16 cellular contexts compared by ENCODE assay signal in genomic region chr1:214670098-214670497, GRCh38.
A peak's percentile ranks its signal among the peaks of the same experiment; 100 is the strongest.
DNase-seq lines count a peak whose midpoint lies in the region; ATAC-seq, FAIRE-seq and TF ChIP-seq lines count a peak whose summit lies in the region.
"Had no signal": no experiment of that assay in that cellular context is flagged by ENCODE, and none has a peak within 500 bp of the region (broad histone marks: within the 10 kb centered on the region; RNA-seq: fewer than 3 reads in every experiment).

No MANE protein-coding gene starts in this region.

- DNase-seq in SK-N-SH (peak; percentile 45), cardiac fibroblast (ENCODE audit: low read depth in 2 of 2) (peak; percentile 52 to 91), kidney (peak; percentile 78), tibial nerve (ENCODE audit: low spot score in 2 of 2) (peak; percentile 76 to 81), HEK293T (ENCODE audit: extremely low spot score) (no peak), NCI-H526 treated with DMSO at 0.1 percent for 48 hours (lab: John Stamatoyannopoulos, UW) (no peak), HT-29 (ENCODE audit: low spot score) (no peak)
- DNase-seq: ACHN; activated B cell treated with CpG ODN at 0.5 μM for 24 hours; DMS79; Karpas-422; NCI-H510A treated with DMSO at 0.1 percent for 48 hours; stimulated activated CD4-positive, alpha-beta T cell treated with anti-CD3 and anti-CD28 coated beads, Interleukin-12 subunit alpha, Interleukin-12 subunit beta, amount 100 ng/mL, for 4 hours; upper lobe of right lung had no signal

- POLR2A ChIA-PET in SK-N-SH (lab: Yijun Ruan, JAX) (no interaction called here), HEK293T (lab: Yijun Ruan, JAX) (no interaction called here)

- H3K36me3 ChIP-seq in SK-N-SH (replicated peaks in 1 of 2; ENCODE audit: control insufficient read depth in 1 of 2, insufficient read depth in 2 of 2, low read length in 1 of 2): peaks cover 13 to 21% of the 10 kb centered on the region in 2 experiments
- no peaks in the 10 kb centered on the region for H3K36me3 ChIP-seq in kidney (ENCODE audit: control insufficient read depth in 1 of 2, insufficient read depth in 2 of 2, low read length in 2 of 2)
- no peaks in the 10 kb centered on the region for H3K36me3 ChIP-seq in tibial nerve
- H3K36me3 ChIP-seq: ascending aorta, upper lobe of right lung had no signal

- no peak overlapping the region for H3K4me2 ChIP-seq in SK-N-SH

- TF ChIP-seq RAD21 in SK-N-SH (IDR thresholded peaks at IDR 0.05; ENCODE audit: low read length): no peak

- H3K79me2 ChIP-seq in SK-N-SH (ENCODE audit: insufficient read depth): no peaks in the 10 kb centered on the region

- TF ChIP-seq CTCF in SK-N-SH (IDR thresholded peaks at IDR 0.05) (no peak), cardiac fibroblast (IDR thresholded peaks at IDR 0.05; ENCODE audit: low read depth, low read length) (no peak), kidney (IDR thresholded peaks at IDR 0.05; ENCODE audit: borderline replicate concordance, extremely low read depth, insufficient read depth) (no peak), tibial nerve (IDR thresholded peaks at IDR 0.05) (no peak)

- H3K4me3 ChIP-seq in SK-N-SH (ENCODE audit: low read depth in 2 of 2, low read length in 1 of 2): no peak overlapping the region
- no peak overlapping the region for H3K4me3 ChIP-seq in cardiac fibroblast (replicated peaks in 1 of 2; ENCODE audit: low read depth in 2 of 2, low read length in 2 of 2)
- H3K4me3 ChIP-seq in kidney (ENCODE audit: low read length in 2 of 2): no peak overlapping the region
- H3K4me3 ChIP-seq in tibial nerve: no peak overlapping the region
- H3K4me3 ChIP-seq: ascending aorta, upper lobe of right lung had no signal

- WGBS in SK-N-SH (ENCODE audit: low lambda C conversion rate): 44% methylated on average over 2 of the region's 2 CpGs
- WGBS in tibial nerve, 2 donors: 24 to 32% methylated on average over 2 of the region's 2 CpGs

- TF ChIP-seq POLR2A in tibial nerve (IDR thresholded peaks at IDR 0.05): no peak

- H3K27me3 ChIP-seq in SK-N-SH (ENCODE audit: insufficient read depth): no peaks in the 10 kb centered on the region
- no peaks in the 10 kb centered on the region for H3K27me3 ChIP-seq in tibial nerve
- H3K27me3 ChIP-seq: ascending aorta, upper lobe of right lung had no signal

- H3K9me3 ChIP-seq in SK-N-SH (0 out of 2 replicates have a peak, but pooled peaks cover 3% of the 10 kb centered on the region), kidney (ENCODE audit: control insufficient read depth in 1 of 2, low read length in 2 of 2) (no peaks in the 10 kb centered on the region), tibial nerve (no peaks in the 10 kb centered on the region)
- H3K9me3 ChIP-seq: ascending aorta, upper lobe of right lung had no signal

- H4K20me1 ChIP-seq in SK-N-SH (ENCODE audit: insufficient read depth): no peaks in the 10 kb centered on the region

- intact Hi-C loops in kidney (cut with DNase I): no loop called here

- H3K9ac ChIP-seq in SK-N-SH (no peak overlapping the region), kidney (ENCODE audit: low read length in 2 of 2) (no peak overlapping the region)

- TF ChIP-seq EP300 in SK-N-SH (IDR thresholded peaks at IDR 0.05; ENCODE audit: borderline replicate concordance in 1 of 2, low read depth in 1 of 2, low read length in 1 of 2) (no peak), tibial nerve (IDR thresholded peaks at IDR 0.05) (no peak)

- no peaks in the 10 kb centered on the region; a peak in 1 of 4 replicates for H3K4me1 ChIP-seq in SK-N-SH (ENCODE audit: control insufficient read depth in 1 of 2, insufficient read depth in 2 of 2, low read depth in 1 of 2, low read length in 1 of 2)
- H3K4me1 ChIP-seq in kidney (ENCODE audit: control insufficient read depth in 1 of 2, insufficient read depth in 1 of 2, low read depth in 1 of 2, low read length in 2 of 2): no peaks in the 10 kb centered on the region
- H3K4me1 ChIP-seq in tibial nerve: no peaks in the 10 kb centered on the region
- H3K4me1 ChIP-seq: ascending aorta, upper lobe of right lung had no signal

- no peak overlapping the region for H2AFZ ChIP-seq in SK-N-SH (ENCODE audit: low read depth)

- H3K27ac ChIP-seq in SK-N-SH (ENCODE audit: low read depth in 2 of 2, low read length in 1 of 2) (no peak overlapping the region), kidney (ENCODE audit: low read depth in 2 of 2, low read length in 2 of 2) (no peak overlapping the region), tibial nerve (no peak overlapping the region)
- H3K27ac ChIP-seq: ascending aorta, upper lobe of right lung had no signal

- H3F3A ChIP-seq in SK-N-SH (replicated peaks; ENCODE audit: insufficient read depth): no peaks in the 10 kb centered on the region

- no peak for FAIRE-seq in kidney (lab: Jason Lieb, UNC)

- no peaks in the 10 kb centered on the region for H3K9me2 ChIP-seq in SK-N-SH

- ATAC-seq in SK-N-SH treated with all-trans-retinoic acid at 6 μM for 48 hours: no peak
- ATAC-seq: upper lobe of right lung had no signal

- CTCF ChIA-PET in SK-N-SH (lab: Yijun Ruan, JAX): interaction anchor here (0.6 to 1.5 kb wide), 2 partner anchors 11 to 32 kb away, joined by 3 to 4 read pairs; no protein-coding TSS in a partner anchor
- CTCF ChIA-PET in HEK293T (lab: Yijun Ruan, JAX): no interaction called here

TF ChIP-seq in SK-N-SH, 30 proteins besides CTCF, POLR2A, EP300 and RAD21 (continues in another document):
- TF ChIP-seq RFX5 (IDR thresholded peaks at IDR 0.05; ENCODE audit: low read length): no peak
- TF ChIP-seq POLR2AphosphoS5 (IDR thresholded peaks at IDR 0.05; ENCODE audit: low read depth, low read length): no peak
- TF ChIP-seq, protein P1, sequence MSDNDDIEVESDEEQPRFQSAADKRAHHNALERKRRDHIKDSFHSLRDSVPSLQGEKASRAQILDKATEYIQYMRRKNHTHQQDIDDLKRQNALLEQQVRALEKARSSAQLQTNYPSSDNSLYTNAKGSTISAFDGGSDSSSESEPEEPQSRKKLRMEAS (IDR thresholded peaks at IDR 0.05; ENCODE audit: low read depth): no peak
- TF ChIP-seq MXI1 (IDR thresholded peaks at IDR 0.05; ENCODE audit: low read depth, low read length): no peak

TF ChIP-seq in SK-N-SH treated with all-trans-retinoic acid at 6 μM for 48 hours, 23 proteins besides CTCF, POLR2A, EP300 and RAD21:
- TF ChIP-seq POU6F1 (CRISPR knock-in tag; IDR thresholded peaks at IDR 0.05; ENCODE audit: borderline replicate concordance, low read depth): no peak
- TF ChIP-seq ISL1 (CRISPR knock-in tag; IDR thresholded peaks at IDR 0.05): no peak

TF ChIP-seq in HEK293T, 16 proteins besides CTCF, POLR2A, EP300 and RAD21:
- TF ChIP-seq ELF4 (IDR thresholded peaks at IDR 0.05) (no peak), SUZ12 (IDR thresholded peaks at IDR 0.05) (no peak), FOXA1 (IDR thresholded peaks at IDR 0.05) (no peak), SP1 (IDR thresholded peaks at IDR 0.05) (no peak), BHLHE40 (IDR thresholded peaks at IDR 0.05; ENCODE audit: borderline replicate concordance) (no peak), FOXK2 (IDR thresholded peaks at IDR 0.05) (no peak), FOXM1 (IDR thresholded peaks at IDR 0.05; ENCODE audit: borderline replicate concordance) (no peak), LEF1 (IDR thresholded peaks at IDR 0.05; ENCODE audit: borderline replicate concordance) (no peak), NFRKB (IDR thresholded peaks at IDR 0.05) (no peak), CTBP1 (IDR thresholded peaks at IDR 0.05; ENCODE audit: borderline replicate concordance) (no peak), ARNT (IDR thresholded peaks at IDR 0.05) (no peak), HDGF (IDR thresholded peaks at IDR 0.05; ENCODE audit: borderline replicate concordance) (no peak), ZNF384 (IDR thresholded peaks at IDR 0.05) (no peak), TARDBP (IDR thresholded peaks at IDR 0.05) (no peak), L3MBTL2 (conservative IDR thresholded peaks at IDR 0.05) (no peak)
- TF ChIP-seq, protein P2, sequence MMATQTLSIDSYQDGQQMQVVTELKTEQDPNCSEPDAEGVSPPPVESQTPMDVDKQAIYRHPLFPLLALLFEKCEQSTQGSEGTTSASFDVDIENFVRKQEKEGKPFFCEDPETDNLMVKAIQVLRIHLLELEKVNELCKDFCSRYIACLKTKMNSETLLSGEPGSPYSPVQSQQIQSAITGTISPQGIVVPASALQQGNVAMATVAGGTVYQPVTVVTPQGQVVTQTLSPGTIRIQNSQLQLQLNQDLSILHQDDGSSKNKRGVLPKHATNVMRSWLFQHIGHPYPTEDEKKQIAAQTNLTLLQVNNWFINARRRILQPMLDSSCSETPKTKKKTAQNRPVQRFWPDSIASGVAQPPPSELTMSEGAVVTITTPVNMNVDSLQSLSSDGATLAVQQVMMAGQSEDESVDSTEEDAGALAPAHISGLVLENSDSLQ (IDR thresholded peaks at IDR 0.05): no peak
TF ChIP-seq in HEK293T: peak in this region for 0.

Comparison
In these comparisons a context has a peak if more than half of its experiments do, and no peak if none do; other contexts are left out.
1. DNase-seq: peak in SK-N-SH (single experiment), cardiac fibroblast (2 of 2), kidney (single experiment) and tibial nerve (2 of 2); none in HEK293T (single experiment), NCI-H526 treated with DMSO at 0.1 percent for 48 hours (single experiment) and HT-29 (single experiment).